ENCODE assay signal across 1 cellular context in genomic region chr9:93541005-93541404, GRCh38.
TF ChIP-seq lines count a peak whose summit lies in the region.

No MANE protein-coding gene starts in this region.

TF ChIP-seq in GM12878, 131 proteins besides CTCF, POLR2A, EP300 and RAD21:
- TF ChIP-seq ZSCAN29 (IDR thresholded peaks at IDR 0.05) (no peak), BCL3 (IDR thresholded peaks at IDR 0.05; ENCODE audit: borderline replicate concordance, insufficient read depth, low read depth, low read length, poor library complexity, severe bottlenecking) (peak; percentile 78)
